In genomic region chr14:30842431-30842830, GRCh38 we compare ENCODE assay signal across 22 cellular contexts. TPM values are rescaled to one million over a fixed set of nuclear protein-coding genes. Genes with fewer than 3 reads are reported as not detected.
"Had no signal": no experiment of that assay in that cellular context is flagged by ENCODE, and none has a peak within 500 bp of the region (broad histone marks: within the 10 kb centered on the region; RNA-seq: fewer than 3 reads in every experiment).

No MANE protein-coding gene starts in this region.

- H3K27me3 ChIP-seq: MG63, SJCRH30 had no signal

- H3K9me3 ChIP-seq: MG63, SJCRH30 had no signal

- H3K4me1 ChIP-seq: SJCRH30 had no signal

- H3K27ac ChIP-seq: KMS-11, SJCRH30 had no signal

- H3K36me3 ChIP-seq: MG63, SJCRH30 had no signal

- H3K4me2 ChIP-seq: KMS-11 had no signal

- DNase-seq: IMR-90, Kasumi-1, MG63, NCI-H1092, NCI-H1105 treated with DMSO at 0.1 percent for 48 hours, NCI-H1417 treated with DMSO at 0.1 percent for 48 hours, NCI-H146, NCI-H1694 treated with DMSO at 0.1 percent for 48 hours, NCI-H1930, NCI-H2081, NCI-H2107, NCI-H2227 treated with DMSO at 0.1 percent for 48 hours, NCI-H524, NCI-H526 treated with DMSO at 0.1 percent for 48 hours, NCI-H774, SHP77 treated with DMSO at 0.1 percent for 48 hours, SJCRH30 had no signal

- H3K9ac ChIP-seq: KMS-11 had no signal

- ATAC-seq: HepG2, Panc1, Right ventricle myocardium inferior, SK-N-SH treated with all-trans-retinoic acid at 6 μM for 48 hours had no signal

- H3K4me3 ChIP-seq: MG63, SJCRH30 had no signal

RNA-seq across cellular contexts. Expression of gene COCH, which starts 31.9 kb away (rescaled TPM):
- total RNA-seq: SJCRH30 had no signal
